ENCODE assay signal across 29 cellular contexts in genomic region chr20:9635756-9636155, GRCh38.
"Had no signal": no experiment of that assay in that cellular context is flagged by ENCODE, and none has a peak within 500 bp of the region (broad histone marks: within the 10 kb centered on the region; RNA-seq: fewer than 3 reads in every experiment).

No MANE protein-coding gene starts in this region.

- H3K36me3 Mint-ChIP-seq: mesothelial cell of epicardium; naive B cell; natural killer cell treated with Interleukin-12 subunit alpha and Interleukin-12 subunit beta and Interleukin-15 and Interleukin-18, amount 100 ng/mL, for 72 hours; stimulated activated effector memory CD8-positive, alpha-beta T cell treated with anti-CD3 and anti-CD28 coated beads, Interleukin-12 subunit alpha, Interleukin-12 subunit beta, amount 100 ng/mL, for 72 hours had no signal

- FAIRE-seq: colon, endothelial cell of umbilical vein, islet of Langerhans had no signal

- H3K4me3 ChIP-seq: esophagus muscularis mucosa, gastroesophageal sphincter, heart left ventricle, left lung, mucosa of descending colon, neural progenitor cell, right lobe of liver, suprapubic skin, transverse colon, upper lobe of right lung, uterus had no signal

- H3K27me3 ChIP-seq: esophagus muscularis mucosa, foreskin keratinocyte, gastroesophageal sphincter, heart left ventricle, left lung, neural progenitor cell, right lobe of liver, suprapubic skin, transverse colon, upper lobe of right lung, uterus had no signal

- H3K9ac ChIP-seq: neural progenitor cell, parathyroid adenoma had no signal

- H3K4me1 Mint-ChIP-seq: mesothelial cell of epicardium; naive B cell; neural progenitor cell; stimulated activated effector memory CD8-positive, alpha-beta T cell treated with anti-CD3 and anti-CD28 coated beads, Interleukin-12 subunit alpha, Interleukin-12 subunit beta, amount 100 ng/mL, for 72 hours had no signal

- H3K27ac Mint-ChIP-seq: mesothelial cell of epicardium; naive B cell; natural killer cell treated with Interleukin-12 subunit alpha and Interleukin-12 subunit beta and Interleukin-15 and Interleukin-18, amount 100 ng/mL, for 72 hours; neural progenitor cell; progenitor cell of endocrine pancreas; stimulated activated effector memory CD8-positive, alpha-beta T cell treated with anti-CD3 and anti-CD28 coated beads, Interleukin-12 subunit alpha, Interleukin-12 subunit beta, amount 100 ng/mL, for 72 hours had no signal

- H3K79me2 ChIP-seq: parathyroid adenoma had no signal

- DNase-seq: dermis blood vessel endothelial cell; effector memory CD4-positive, alpha-beta T cell; foreskin keratinocyte; heart left ventricle; hippocampal formation; left cardiac atrium; left lung; mesenchymal stem cell; mucosa of descending colon; naive B cell; right lobe of liver; stimulated activated CD4-positive, alpha-beta T cell treated with anti-CD3 and anti-CD28 coated beads, Interleukin-2, amount 100 ng/mL, for 24 hours; stimulated activated CD4-positive, alpha-beta T cell treated with anti-CD3 and anti-CD28 coated beads, Interleukin-4, amount 100 ng/mL, for 24 hours; stimulated activated naive CD8-positive, alpha-beta T cell treated with anti-CD3 and anti-CD28 coated beads, Interleukin-15, Interleukin-2, amounts not matched to agents 100 U/mL and 50 U/mL, for 24 hours; transverse colon; upper lobe of right lung; uterus had no signal

- H3K4me1 ChIP-seq: esophagus muscularis mucosa, foreskin keratinocyte, gastroesophageal sphincter, heart left ventricle, left lung, parathyroid adenoma, right lobe of liver, suprapubic skin, transverse colon, upper lobe of right lung, uterus had no signal

- H3K9me3 ChIP-seq: esophagus muscularis mucosa, gastroesophageal sphincter, heart left ventricle, left lung, mucosa of descending colon, right lobe of liver, suprapubic skin, transverse colon, upper lobe of right lung, uterus had no signal

- H3K4me2 ChIP-seq: neural progenitor cell had no signal

- H3K4me3 Mint-ChIP-seq: mesothelial cell of epicardium; naive B cell; natural killer cell treated with Interleukin-12 subunit alpha and Interleukin-12 subunit beta and Interleukin-15 and Interleukin-18, amount 100 ng/mL, for 72 hours; neural progenitor cell; stimulated activated effector memory CD8-positive, alpha-beta T cell treated with anti-CD3 and anti-CD28 coated beads, Interleukin-12 subunit alpha, Interleukin-12 subunit beta, amount 100 ng/mL, for 72 hours had no signal

- ATAC-seq: foreskin keratinocyte; gastroesophageal sphincter; heart left ventricle; left cardiac atrium; left lung; mucosa of descending colon; natural killer cell treated with Interleukin-12 subunit alpha and Interleukin-12 subunit beta and Interleukin-15 and Interleukin-18, amount 100 ng/mL, for 72 hours; right lobe of liver; stimulated activated effector memory CD8-positive, alpha-beta T cell treated with anti-CD3 and anti-CD28 coated beads, Interleukin-12 subunit alpha, Interleukin-12 subunit beta, amount 100 ng/mL, for 72 hours; stimulated activated naive CD8-positive, alpha-beta T cell treated with anti-CD3 and anti-CD28 coated beads, Interleukin-15, Interleukin-2, amounts not matched to agents 100 U/mL and 50 U/mL, for 24 hours; upper lobe of right lung had no signal

- H3K36me3 ChIP-seq: esophagus muscularis mucosa, gastroesophageal sphincter, heart left ventricle, left lung, neural progenitor cell, right lobe of liver, suprapubic skin, transverse colon, upper lobe of right lung, uterus had no signal

- H3K27ac ChIP-seq: esophagus muscularis mucosa, foreskin keratinocyte, gastroesophageal sphincter, heart left ventricle, left lung, neural progenitor cell, parathyroid adenoma, right lobe of liver, suprapubic skin, transverse colon, upper lobe of right lung, uterus had no signal

- H3K27me3 Mint-ChIP-seq: progenitor cell of endocrine pancreas had no signal

- H2AFZ ChIP-seq: neural progenitor cell, parathyroid adenoma had no signal
